ENCODE assay signal across 12 cellular contexts in the genomic region with DNA sequence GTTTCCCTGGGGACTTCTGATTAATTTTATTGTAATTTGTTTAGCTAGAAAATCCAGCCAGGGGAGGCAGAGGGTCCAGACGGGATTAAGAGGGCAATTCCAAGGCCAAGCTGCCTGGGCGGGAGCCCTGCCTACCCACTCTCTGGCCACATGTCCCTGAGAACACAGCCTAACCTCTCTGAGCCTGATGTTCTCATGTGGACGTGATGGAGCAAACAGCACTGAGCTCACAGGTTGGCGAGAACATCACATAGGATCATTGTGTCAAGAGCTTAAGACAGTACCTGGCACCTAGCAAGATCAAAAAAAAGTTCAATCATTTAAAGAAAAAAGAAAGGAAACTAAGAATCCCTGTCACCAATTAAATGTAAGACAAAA. TPM values are rescaled to one million over a fixed set of nuclear protein-coding genes. Genes with fewer than 3 reads are reported as not detected.
DNase-seq lines count a peak whose midpoint lies in the region; ATAC-seq, FAIRE-seq and TF ChIP-seq lines count a peak whose summit lies in the region.
"Had no signal": no experiment of that assay in that cellular context is flagged by ENCODE, and none has a peak within 500 bp of the region (broad histone marks: within the 10 kb centered on the region; RNA-seq: fewer than 3 reads in every experiment).

No MANE protein-coding gene starts in this region.

- H3K9me3 ChIP-seq in astrocyte (ENCODE audit: insufficient read depth, low read depth, low read length), result no peaks in the 10 kb centered on the region
- no peaks in the 10 kb centered on the region for H3K9me3 ChIP-seq in muscle layer of colon (ENCODE audit: low read length)
- no peaks in the 10 kb centered on the region for H3K9me3 ChIP-seq in Karpas-422 (ENCODE audit: low read length)
- H3K9me3 ChIP-seq: BE2C had no signal

- no peaks in the 10 kb centered on the region for H3K36me3 ChIP-seq in astrocyte (ENCODE audit: insufficient read depth, low read length)
- H3K36me3 ChIP-seq in muscle layer of colon (ENCODE audit: insufficient read depth, low read length), result no peaks in the 10 kb centered on the region
- H3K36me3 ChIP-seq in Karpas-422 (ENCODE audit: insufficient read depth, low read length), result no peaks in the 10 kb centered on the region
- H3K36me3 ChIP-seq: BE2C had no signal

- peaks cover 13% of the 10 kb centered on the region for H3K4me1 ChIP-seq in astrocyte (ENCODE audit: insufficient read depth, low read length)
- no peaks in the 10 kb centered on the region for H3K4me1 ChIP-seq in muscle layer of colon (ENCODE audit: insufficient read depth, low read length)
- no peaks in the 10 kb centered on the region for H3K4me1 ChIP-seq in Karpas-422 (ENCODE audit: low read length)
- H3K4me1 ChIP-seq: BE2C had no signal

- intact Hi-C loops in Right ventricle myocardium superior (cut with DNase I) (no loop called here), Right ventricle myocardium inferior (cut with DNase I) (loop anchor here (2.0 to 10.0 kb wide), 2 partner anchors 74 to 130 kb away; a partner anchor contains a TSS)

- H3K27me3 Mint-ChIP-seq in astrocyte (ENCODE audit: low read depth, unreplicated experiment) (peaks cover 2% of the 10 kb centered on the region), type B pancreatic cell (peaks cover 66% of the 10 kb centered on the region)

- peaks cover 6% of the 10 kb centered on the region for H3K36me3 Mint-ChIP-seq in astrocyte (ENCODE audit: low read depth, unreplicated experiment)
- no peaks in the 10 kb centered on the region for H3K36me3 Mint-ChIP-seq in type B pancreatic cell

- H3K9ac ChIP-seq in astrocyte (ENCODE audit: low read length) (no peak overlapping the region), muscle layer of colon (ENCODE audit: low read length) (no peak overlapping the region), Karpas-422 (ENCODE audit: low read length) (no peak overlapping the region)

- peak overlapping the region; percentile 94 for H3K4me2 ChIP-seq in astrocyte (ENCODE audit: low read length)
- H3K4me2 ChIP-seq in Karpas-422 (ENCODE audit: low read depth, low read length, poor library complexity, severe bottlenecking), result no peak overlapping the region

- TF ChIP-seq CTCF in astrocyte (IDR thresholded peaks at IDR 0.05; ENCODE audit: insufficient read depth, low read depth, low read length) (no peak), type B pancreatic cell (conservative IDR thresholded peaks at IDR 0.05) (no peak)

- H3K27ac Mint-ChIP-seq in astrocyte (ENCODE audit: unreplicated experiment) (peak overlapping the region; percentile 75), type B pancreatic cell (peak overlapping the region; percentile 58)

- H4K20me1 ChIP-seq in astrocyte (ENCODE audit: insufficient read depth, low read length) (no peaks in the 10 kb centered on the region), Karpas-422 (ENCODE audit: insufficient read depth, low read depth, low read length) (no peaks in the 10 kb centered on the region)

- FAIRE-seq in astrocyte (lab: Jason Lieb, UNC), result no peak

- ATAC-seq in Right ventricle myocardium superior (ENCODE audit: poor library complexity) (peak; percentile 9), Right ventricle myocardium inferior (no peak), HG03045 (IDR thresholded peaks at IDR 0.05; ENCODE audit: unreplicated experiment) (no peak)

- H3K4me3 Mint-ChIP-seq in astrocyte (ENCODE audit: unreplicated experiment) (peak overlapping the region; percentile 57), type B pancreatic cell (peak overlapping the region; percentile 83)

- H3K27me3 ChIP-seq in astrocyte (ENCODE audit: insufficient read depth, low read length), result no peaks in the 10 kb centered on the region
- no peaks in the 10 kb centered on the region for H3K27me3 ChIP-seq in muscle layer of colon (ENCODE audit: control insufficient read depth in 1 of 2, insufficient read depth in 2 of 2, low read length in 2 of 2)
- H3K27me3 ChIP-seq in Karpas-422 (ENCODE audit: low read length), result no peaks in the 10 kb centered on the region
- H3K27me3 ChIP-seq: BE2C had no signal

- H2AFZ ChIP-seq in astrocyte (ENCODE audit: low read depth, low read length) (no peak overlapping the region), Karpas-422 (ENCODE audit: low read length) (no peak overlapping the region)

- H3K9me3 Mint-ChIP-seq in astrocyte (ENCODE audit: unreplicated experiment), result peaks cover 11% of the 10 kb centered on the region
- no peaks in the 10 kb centered on the region for H3K9me3 Mint-ChIP-seq in type B pancreatic cell

- H3K4me1 Mint-ChIP-seq in astrocyte (ENCODE audit: low read depth, unreplicated experiment) (peaks cover 10% of the 10 kb centered on the region), type B pancreatic cell (ENCODE audit: unreplicated experiment) (peaks cover 12% of the 10 kb centered on the region)

- H3K27ac ChIP-seq in astrocyte (ENCODE audit: low read depth, low read length) (peak overlapping the region; percentile 5), muscle layer of colon (ENCODE audit: low read depth, low read length) (no peak overlapping the region), Karpas-422 (ENCODE audit: low read length) (no peak overlapping the region)
- H3K27ac ChIP-seq: HL-60 had no signal

- H3K4me3 ChIP-seq in astrocyte (ENCODE audit: insufficient read depth, low read depth, low read length), result no peak overlapping the region
- peak overlapping the region; percentile 81 to 86 for H3K4me3 ChIP-seq in muscle layer of colon (ENCODE audit: low read depth in 1 of 2, low read length in 2 of 2)
- no peak overlapping the region for H3K4me3 ChIP-seq in Karpas-422 (ENCODE audit: low read length)

- no peaks in the 10 kb centered on the region for H3K79me2 ChIP-seq in astrocyte (ENCODE audit: insufficient read depth, low read length)
- no peaks in the 10 kb centered on the region for H3K79me2 ChIP-seq in Karpas-422 (ENCODE audit: low read length)

- H3K9me2 ChIP-seq in Karpas-422 (replicated peaks; ENCODE audit: insufficient read depth, low read length), result no peaks in the 10 kb centered on the region

- DNase-seq in Right ventricle myocardium superior (no peak), Right ventricle myocardium inferior (ENCODE audit: missing footprints) (no peak), astrocyte (ENCODE audit: low read depth) (no peak), type B pancreatic cell (ENCODE audit: extremely low spot score, unreplicated experiment) (no peak), SIG-M5 treated with dmso at 0.1 percent for 504 hours (lab: John Stamatoyannopoulos, UW; ENCODE audit: unreplicated experiment) (no peak), Karpas-422 (no peak)
- DNase-seq: stimulated activated CD4-positive, alpha-beta T cell treated with anti-CD3 and anti-CD28 coated beads, Interleukin-4, amount 100 ng/mL, for 4 hours had no signal

RNA-seq across cellular contexts. Expression of a gene that starts 1.0 kb away (rescaled TPM):
- total RNA-seq in Right ventricle myocardium superior (122 TPM), Right ventricle myocardium inferior (110 TPM), astrocyte (0.32 and 0.36 TPM in 2 replicates), type B pancreatic cell (ENCODE audit: low replicate concordance) (0.31 TPM in 2 replicates)
- total RNA-seq in Karpas-422 (2014; rRNA removed; shearing (Covaris generic); ENCODE audit: low replicate concordance), result not detected in 2 replicates

RNA-seq across cellular contexts. Expression of a gene that starts 47.2 kb away (rescaled TPM):
- total RNA-seq in Right ventricle myocardium superior, result not detected
- total RNA-seq in Right ventricle myocardium inferior, result not detected
- not detected in 2 replicates for total RNA-seq in astrocyte
- not detected in 2 replicates for total RNA-seq in type B pancreatic cell (ENCODE audit: low replicate concordance)
- total RNA-seq in Karpas-422 (2014; rRNA removed; shearing (Covaris generic); ENCODE audit: low replicate concordance), result not detected in 2 replicates
- total RNA-seq: urinary bladder had no signal

Comparison
In these comparisons a context has a peak if more than half of its experiments do, and no peak if none do; other contexts are left out.
1. H3K4me3 ChIP-seq: peak in muscle layer of colon (2 of 2); none in astrocyte (single experiment) and Karpas-422 (single experiment).
2. RNA of a gene that starts 1.0 kb away (total RNA-seq): 122 TPM in Right ventricle myocardium superior (single experiment) and 110 TPM in Right ventricle myocardium inferior (single experiment); 0.32 to 0.36 TPM in astrocyte, 0.31 TPM in type B pancreatic cell and not detected in Karpas-422; every median in the first group is over 10 times any median in the second.